ENCODE assay signal across 2 cellular contexts in genomic region chr1:27690205-27690604, GRCh38.
TF ChIP-seq lines count a peak whose summit lies in the region.

No MANE protein-coding gene starts in this region.

TF ChIP-seq in GM23338, 12 proteins besides CTCF, POLR2A, EP300 and RAD21:
- TF ChIP-seq ZNF114 (CRISPR knock-in tag; IDR thresholded peaks at IDR 0.05) (no peak), POLR2AphosphoS5 (IDR thresholded peaks at IDR 0.05; ENCODE audit: low read depth) (no peak), STAT1 (IDR thresholded peaks at IDR 0.05; ENCODE audit: unreplicated experiment) (no peak), JUNB (IDR thresholded peaks at IDR 0.05; ENCODE audit: unreplicated experiment) (no peak), ZNF462 (CRISPR knock-in tag; IDR thresholded peaks at IDR 0.05) (no peak), NANOG (IDR thresholded peaks at IDR 0.05; ENCODE audit: borderline replicate concordance) (no peak), ETS1 (IDR thresholded peaks at IDR 0.05) (no peak), CREB1 (CRISPR knock-in tag; IDR thresholded peaks at IDR 0.05; ENCODE audit: low read depth) (no peak), REST (IDR thresholded peaks at IDR 0.05; ENCODE audit: unreplicated experiment) (no peak), EZH2 (IDR thresholded peaks at IDR 0.05; ENCODE audit: low read depth, unreplicated experiment) (no peak), EZH2phosphoT487 (IDR thresholded peaks at IDR 0.05; ENCODE audit: unreplicated experiment) (no peak), ZNF331 (CRISPR knock-in tag; IDR thresholded peaks at IDR 0.05; ENCODE audit: low read depth) (no peak)

TF ChIP-seq in WTC11, 78 proteins besides CTCF, POLR2A, EP300 and RAD21:
- TF ChIP-seq E2F4 (CRISPR knock-in tag; IDR thresholded peaks at IDR 0.05; ENCODE audit: borderline replicate concordance, low read depth) (no peak), CBFB (CRISPR knock-in tag; IDR thresholded peaks at IDR 0.05; ENCODE audit: low read depth) (no peak), MYBL2 (CRISPR knock-in tag; IDR thresholded peaks at IDR 0.05) (no peak), PRDM15 (CRISPR knock-in tag; IDR thresholded peaks at IDR 0.05) (no peak), ZSCAN18 (CRISPR knock-in tag; IDR thresholded peaks at IDR 0.05) (no peak), ZMAT4 (CRISPR knock-in tag; IDR thresholded peaks at IDR 0.05) (no peak), NFE2L1 (CRISPR knock-in tag; IDR thresholded peaks at IDR 0.05) (no peak), ZNF416 (CRISPR knock-in tag; IDR thresholded peaks at IDR 0.05) (no peak), SOX15 (CRISPR knock-in tag; IDR thresholded peaks at IDR 0.05) (no peak), TP53 (CRISPR knock-in tag; IDR thresholded peaks at IDR 0.05) (no peak), ZBTB43 (CRISPR knock-in tag; IDR thresholded peaks at IDR 0.05) (no peak), JUN (CRISPR knock-in tag; IDR thresholded peaks at IDR 0.05) (no peak), RORB (CRISPR knock-in tag; IDR thresholded peaks at IDR 0.05) (no peak), TEAD4 (CRISPR knock-in tag; IDR thresholded peaks at IDR 0.05) (no peak), ZNF671 (CRISPR knock-in tag; IDR thresholded peaks at IDR 0.05) (no peak)
- TF ChIP-seq, protein P1, sequence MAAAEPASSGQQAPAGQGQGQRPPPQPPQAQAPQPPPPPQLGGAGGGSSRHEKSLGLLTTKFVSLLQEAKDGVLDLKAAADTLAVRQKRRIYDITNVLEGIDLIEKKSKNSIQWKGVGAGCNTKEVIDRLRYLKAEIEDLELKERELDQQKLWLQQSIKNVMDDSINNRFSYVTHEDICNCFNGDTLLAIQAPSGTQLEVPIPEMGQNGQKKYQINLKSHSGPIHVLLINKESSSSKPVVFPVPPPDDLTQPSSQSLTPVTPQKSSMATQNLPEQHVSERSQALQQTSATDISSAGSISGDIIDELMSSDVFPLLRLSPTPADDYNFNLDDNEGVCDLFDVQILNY (CRISPR knock-in tag; IDR thresholded peaks at IDR 0.05): no peak
- TF ChIP-seq, protein P2, sequence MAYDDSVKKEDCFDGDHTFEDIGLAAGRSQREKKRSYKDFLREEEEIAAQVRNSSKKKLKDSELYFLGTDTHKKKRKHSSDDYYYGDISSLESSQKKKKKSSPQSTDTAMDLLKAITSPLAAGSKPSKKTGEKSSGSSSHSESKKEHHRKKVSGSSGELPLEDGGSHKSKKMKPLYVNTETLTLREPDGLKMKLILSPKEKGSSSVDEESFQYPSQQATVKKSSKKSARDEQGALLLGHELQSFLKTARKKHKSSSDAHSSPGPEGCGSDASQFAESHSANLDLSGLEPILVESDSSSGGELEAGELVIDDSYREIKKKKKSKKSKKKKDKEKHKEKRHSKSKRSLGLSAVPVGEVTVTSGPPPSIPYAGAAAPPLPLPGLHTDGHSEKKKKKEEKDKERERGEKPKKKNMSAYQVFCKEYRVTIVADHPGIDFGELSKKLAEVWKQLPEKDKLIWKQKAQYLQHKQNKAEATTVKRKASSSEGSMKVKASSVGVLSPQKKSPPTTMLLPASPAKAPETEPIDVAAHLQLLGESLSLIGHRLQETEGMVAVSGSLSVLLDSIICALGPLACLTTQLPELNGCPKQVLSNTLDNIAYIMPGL (CRISPR knock-in tag; IDR thresholded peaks at IDR 0.05): no peak
- TF ChIP-seq, protein P3, sequence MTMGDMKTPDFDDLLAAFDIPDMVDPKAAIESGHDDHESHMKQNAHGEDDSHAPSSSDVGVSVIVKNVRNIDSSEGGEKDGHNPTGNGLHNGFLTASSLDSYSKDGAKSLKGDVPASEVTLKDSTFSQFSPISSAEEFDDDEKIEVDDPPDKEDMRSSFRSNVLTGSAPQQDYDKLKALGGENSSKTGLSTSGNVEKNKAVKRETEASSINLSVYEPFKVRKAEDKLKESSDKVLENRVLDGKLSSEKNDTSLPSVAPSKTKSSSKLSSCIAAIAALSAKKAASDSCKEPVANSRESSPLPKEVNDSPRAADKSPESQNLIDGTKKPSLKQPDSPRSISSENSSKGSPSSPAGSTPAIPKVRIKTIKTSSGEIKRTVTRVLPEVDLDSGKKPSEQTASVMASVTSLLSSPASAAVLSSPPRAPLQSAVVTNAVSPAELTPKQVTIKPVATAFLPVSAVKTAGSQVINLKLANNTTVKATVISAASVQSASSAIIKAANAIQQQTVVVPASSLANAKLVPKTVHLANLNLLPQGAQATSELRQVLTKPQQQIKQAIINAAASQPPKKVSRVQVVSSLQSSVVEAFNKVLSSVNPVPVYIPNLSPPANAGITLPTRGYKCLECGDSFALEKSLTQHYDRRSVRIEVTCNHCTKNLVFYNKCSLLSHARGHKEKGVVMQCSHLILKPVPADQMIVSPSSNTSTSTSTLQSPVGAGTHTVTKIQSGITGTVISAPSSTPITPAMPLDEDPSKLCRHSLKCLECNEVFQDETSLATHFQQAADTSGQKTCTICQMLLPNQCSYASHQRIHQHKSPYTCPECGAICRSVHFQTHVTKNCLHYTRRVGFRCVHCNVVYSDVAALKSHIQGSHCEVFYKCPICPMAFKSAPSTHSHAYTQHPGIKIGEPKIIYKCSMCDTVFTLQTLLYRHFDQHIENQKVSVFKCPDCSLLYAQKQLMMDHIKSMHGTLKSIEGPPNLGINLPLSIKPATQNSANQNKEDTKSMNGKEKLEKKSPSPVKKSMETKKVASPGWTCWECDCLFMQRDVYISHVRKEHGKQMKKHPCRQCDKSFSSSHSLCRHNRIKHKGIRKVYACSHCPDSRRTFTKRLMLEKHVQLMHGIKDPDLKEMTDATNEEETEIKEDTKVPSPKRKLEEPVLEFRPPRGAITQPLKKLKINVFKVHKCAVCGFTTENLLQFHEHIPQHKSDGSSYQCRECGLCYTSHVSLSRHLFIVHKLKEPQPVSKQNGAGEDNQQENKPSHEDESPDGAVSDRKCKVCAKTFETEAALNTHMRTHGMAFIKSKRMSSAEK (CRISPR knock-in tag; IDR thresholded peaks at IDR 0.05; ENCODE audit: borderline replicate concordance): no peak
